Comparison of ENCODE assay signal across 8 cellular contexts in the genomic region with DNA sequence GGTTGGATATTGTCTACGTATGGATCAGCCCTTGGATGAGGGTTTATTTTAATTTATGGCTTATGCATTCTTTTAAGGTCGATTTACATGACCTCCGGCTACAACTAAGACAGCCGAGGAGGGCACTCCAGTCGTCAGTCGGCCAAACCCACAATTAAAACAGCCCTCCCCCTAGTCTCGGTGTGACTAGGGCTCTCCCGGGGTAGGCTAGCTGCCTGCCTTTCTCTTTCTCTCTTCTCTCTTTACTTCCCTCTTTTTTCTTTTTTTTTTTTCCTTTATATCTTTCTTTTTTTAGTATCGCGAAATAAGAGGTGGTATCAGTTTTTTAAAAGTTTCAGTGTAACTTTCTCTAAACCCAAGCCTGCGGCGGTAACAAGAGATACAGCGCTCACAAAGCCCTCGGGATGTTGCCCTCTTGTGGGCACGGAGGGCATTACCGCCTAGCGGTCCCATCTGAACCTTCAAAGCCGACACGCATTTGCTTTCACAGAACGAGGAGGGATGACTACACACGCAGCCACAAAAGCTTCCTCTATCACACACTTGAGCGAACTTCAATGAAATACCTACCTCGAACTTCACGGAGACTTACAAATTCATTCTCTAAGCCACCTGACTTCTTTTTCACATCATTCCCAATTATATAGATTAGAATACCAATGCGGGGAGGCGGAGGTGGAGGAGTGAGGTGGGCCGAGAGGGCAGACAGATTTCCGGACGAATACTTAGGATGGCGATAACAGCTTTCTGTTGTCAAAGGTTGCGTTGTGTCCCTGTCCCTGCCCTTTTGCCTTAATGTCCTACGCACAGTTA.
DNase-seq lines count a peak whose midpoint lies in the region; ATAC-seq and TF ChIP-seq lines count a peak whose summit lies in the region.

No MANE protein-coding gene starts in this region.

- H3K27ac Mint-ChIP-seq in activated CD8-positive, alpha-beta T cell treated with anti-CD3 and anti-CD28 coated beads for 36 hours = no peak overlapping the region

- no peaks in the 10 kb centered on the region for H3K9me3 Mint-ChIP-seq in activated CD8-positive, alpha-beta T cell treated with anti-CD3 and anti-CD28 coated beads for 36 hours

- POLR2A ChIA-PET in activated CD8-positive, alpha-beta T cell treated with anti-CD3 and anti-CD28 coated beads for 36 hours (lab: Charles Lee) = no interaction called here

- H3K4me3 Mint-ChIP-seq in activated CD8-positive, alpha-beta T cell treated with anti-CD3 and anti-CD28 coated beads for 36 hours = peak overlapping the region; percentile 60

- CTCF ChIA-PET in activated CD8-positive, alpha-beta T cell treated with anti-CD3 and anti-CD28 coated beads for 36 hours (lab: Charles Lee) = interaction anchor here (0.6 to 2.1 kb wide), 6 partner anchors 8 to 785 kb away, joined by 3 to 19 read pairs (median 3); no protein-coding TSS in a partner anchor

- peak; percentile 99 for TF ChIP-seq CTCF in C4-2B (conservative IDR thresholded peaks at IDR 0.05)
- peak; percentile 93 for TF ChIP-seq CTCF in activated CD8-positive, alpha-beta T cell treated with anti-CD3 and anti-CD28 coated beads for 36 hours (IDR thresholded peaks at IDR 0.05)

- DNase-seq in NCI-H526 treated with DMSO at 0.1 percent for 48 hours (lab: John Stamatoyannopoulos, UW) (peak; percentile 93), lung microvascular endothelial cell (ENCODE audit: low read depth in 2 of 2) (peak; percentile 84 to 88)
- DNase-seq in activated CD8-positive, alpha-beta T cell treated with anti-CD3 and anti-CD28 coated beads for 36 hours = peak; percentile 93
- peak; percentile 45 for DNase-seq in effector CD8-positive, alpha-beta T cell (lab: John Stamatoyannopoulos, UW)
- DNase-seq in stimulated activated CD4-positive, alpha-beta T cell treated with anti-CD3 and anti-CD28 coated beads, TNF-alpha, amount 100 ng/mL, for 4 hours (ENCODE audit: low read depth in 3 of 3) = peak; percentile 62 to 76 (median 70)

- peaks cover 44% of the 10 kb centered on the region for H3K27me3 Mint-ChIP-seq in activated CD8-positive, alpha-beta T cell treated with anti-CD3 and anti-CD28 coated beads for 36 hours

- peaks cover 24% of the 10 kb centered on the region for H3K4me1 Mint-ChIP-seq in activated CD8-positive, alpha-beta T cell treated with anti-CD3 and anti-CD28 coated beads for 36 hours (ENCODE audit: low read depth)

- intact Hi-C loops in activated CD8-positive, alpha-beta T cell treated with anti-CD3 and anti-CD28 coated beads for 36 hours (cut with micrococcal nuclease) = no loop called here

- ATAC-seq in GM19324 (IDR thresholded peaks at IDR 0.05; ENCODE audit: low FRiP score, unreplicated experiment) (peak; percentile 80), HG03457 (IDR thresholded peaks at IDR 0.05; ENCODE audit: unreplicated experiment) (peak; percentile 93)
- ATAC-seq in activated CD8-positive, alpha-beta T cell treated with anti-CD3 and anti-CD28 coated beads for 36 hours = peak; percentile 95

- H3K36me3 Mint-ChIP-seq in activated CD8-positive, alpha-beta T cell treated with anti-CD3 and anti-CD28 coated beads for 36 hours (ENCODE audit: low read depth) = peaks cover 3% of the 10 kb centered on the region

- H3K27ac ChIP-seq in C4-2B = no peak overlapping the region
